ENCODE assay signal across 1 cellular context in genomic region chr5:163106098-163106497, GRCh38.
TF ChIP-seq lines count a peak whose summit lies in the region.

No MANE protein-coding gene starts in this region.

TF ChIP-seq in GM23338, 12 proteins besides CTCF, POLR2A, EP300 and RAD21 (continued from another document):
- TF ChIP-seq ZNF462 (CRISPR knock-in tag; IDR thresholded peaks at IDR 0.05): no peak
- no peak for TF ChIP-seq ZNF114 (CRISPR knock-in tag; IDR thresholded peaks at IDR 0.05)
- no peak for TF ChIP-seq NANOG (IDR thresholded peaks at IDR 0.05; ENCODE audit: borderline replicate concordance)
- TF ChIP-seq ETS1 (IDR thresholded peaks at IDR 0.05): no peak
- TF ChIP-seq POLR2AphosphoS5 (IDR thresholded peaks at IDR 0.05; ENCODE audit: low read depth): no peak
- no peak for TF ChIP-seq ZNF331 (CRISPR knock-in tag; IDR thresholded peaks at IDR 0.05; ENCODE audit: low read depth)
- no peak for TF ChIP-seq REST (IDR thresholded peaks at IDR 0.05; ENCODE audit: unreplicated experiment)
- no peak for TF ChIP-seq EZH2 (IDR thresholded peaks at IDR 0.05; ENCODE audit: low read depth, unreplicated experiment)
